1 cellular context compared by ENCODE assay signal in genomic region chr6:27311806-27312145, GRCh38.
TF ChIP-seq lines count a peak whose summit lies in the region.

No MANE protein-coding gene starts in this region.

TF ChIP-seq in GM23338, 12 proteins besides CTCF, POLR2A, EP300 and RAD21 (continued from another document):
- TF ChIP-seq ZNF462 (CRISPR knock-in tag; IDR thresholded peaks at IDR 0.05): no peak
- no peak for TF ChIP-seq POLR2AphosphoS5 (IDR thresholded peaks at IDR 0.05; ENCODE audit: low read depth)
- TF ChIP-seq JUNB (IDR thresholded peaks at IDR 0.05; ENCODE audit: unreplicated experiment): no peak
- no peak for TF ChIP-seq STAT1 (IDR thresholded peaks at IDR 0.05; ENCODE audit: unreplicated experiment)
